14 cellular contexts compared by ENCODE assay signal in the genomic region with DNA sequence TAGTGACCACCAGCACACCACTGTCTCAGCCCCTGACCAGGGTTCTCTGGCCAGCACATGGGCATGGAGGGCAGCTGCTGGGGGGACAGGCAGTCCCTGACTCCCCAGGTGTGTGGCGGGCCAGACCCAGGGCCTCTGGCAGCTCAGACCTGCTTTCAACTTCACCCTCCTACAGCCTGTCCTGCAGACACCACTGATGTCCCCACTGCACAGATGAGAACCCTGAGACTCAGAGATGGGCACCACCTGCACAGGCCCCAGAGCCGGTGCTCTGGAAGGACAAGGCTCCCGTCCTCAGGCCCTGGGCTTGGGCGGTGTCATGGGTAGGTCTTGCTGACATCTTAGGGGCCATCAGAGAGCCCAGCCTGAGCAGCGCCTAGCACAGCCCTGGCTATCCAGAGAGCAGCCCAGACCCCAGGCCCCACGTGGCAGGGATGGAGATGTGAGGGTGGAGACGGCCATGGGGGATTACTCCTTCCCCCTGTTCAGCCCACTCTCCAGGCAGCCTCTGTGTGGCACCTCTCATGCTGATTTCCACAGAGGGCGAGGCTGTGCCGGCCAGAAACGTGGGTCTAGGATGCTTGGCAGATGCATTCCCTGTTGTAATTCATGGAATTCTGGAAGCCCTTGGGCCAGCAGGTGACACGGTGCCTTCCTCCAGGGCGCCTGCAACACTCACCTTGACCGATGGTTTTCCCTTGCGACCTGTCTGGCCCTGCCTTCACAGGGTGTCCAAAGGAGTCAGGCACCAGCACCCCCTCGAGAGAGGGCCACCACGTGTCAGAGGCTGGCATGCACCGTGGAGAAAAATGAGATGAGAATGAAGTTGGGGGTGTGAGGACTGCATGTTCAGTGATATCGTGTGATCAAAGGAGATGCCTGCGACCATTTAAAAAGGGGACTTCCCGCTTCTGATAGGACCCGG.
"Had no signal": no experiment of that assay in that cellular context is flagged by ENCODE, and none has a peak within 500 bp of the region (broad histone marks: within the 10 kb centered on the region; RNA-seq: fewer than 3 reads in every experiment).

No MANE protein-coding gene starts in this region.

- DNase-seq: cortex of kidney, esophagus squamous epithelium, naive B cell, spleen had no signal

- H3K27me3 ChIP-seq: thyroid gland had no signal

- H3K27ac ChIP-seq: esophagus squamous epithelium, heart right ventricle, left lung, lower lobe of right lung, parathyroid adenoma, prostate gland, skin epidermis, spleen, thyroid gland had no signal

- H3K36me3 ChIP-seq: esophagus squamous epithelium, heart right ventricle, left lung, lower lobe of right lung, prostate gland, spleen, thyroid gland had no signal

- H3K4me3 ChIP-seq: esophagus squamous epithelium, heart right ventricle, left lung, lower lobe of right lung, prostate gland, skin epidermis, spleen, thyroid gland had no signal

- H3K9me3 ChIP-seq: esophagus squamous epithelium, left lung, lower lobe of right lung, prostate gland, spleen, thyroid gland had no signal

- FAIRE-seq: endometrium, islet of Langerhans had no signal

- ATAC-seq: effector memory CD8-positive, alpha-beta T cell had no signal

- H3K4me1 ChIP-seq: prostate gland had no signal
